Comparison of ENCODE assay signal across 9 cellular contexts in the genomic region with DNA sequence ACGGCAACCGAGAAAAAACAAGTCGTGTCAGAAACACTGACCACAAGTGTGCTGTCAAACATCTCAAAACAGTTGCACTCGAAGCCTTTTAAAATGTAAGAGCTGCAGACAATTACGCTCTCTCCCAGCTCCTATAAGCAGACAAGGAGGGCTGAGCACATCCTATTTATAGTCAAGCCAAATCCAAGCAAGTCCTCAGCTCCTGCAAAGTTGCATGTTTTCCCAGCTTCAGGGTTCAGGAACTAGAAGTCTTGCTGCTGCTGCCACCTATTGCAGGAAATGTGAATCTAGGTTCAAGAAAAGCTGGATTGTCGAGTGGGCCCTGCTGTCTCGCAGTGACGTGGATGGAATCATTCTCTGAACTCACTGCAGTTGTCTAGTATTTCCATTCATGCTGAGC. TPM values are rescaled to one million over a fixed set of nuclear protein-coding genes. Genes with fewer than 3 reads are reported as not detected.
DNase-seq lines count a peak whose midpoint lies in the region; ATAC-seq and TF ChIP-seq lines count a peak whose summit lies in the region.
"Had no signal": no experiment of that assay in that cellular context is flagged by ENCODE, and none has a peak within 500 bp of the region (broad histone marks: within the 10 kb centered on the region; RNA-seq: fewer than 3 reads in every experiment).

No MANE protein-coding gene starts in this region.

- H3K36me3 Mint-ChIP-seq in endothelial cell (ENCODE audit: low read depth, unreplicated experiment): no peaks in the 10 kb centered on the region

- no peaks in the 10 kb centered on the region for H3K27me3 Mint-ChIP-seq in endothelial cell (ENCODE audit: unreplicated experiment)

- no peak overlapping the region for H3K4me3 Mint-ChIP-seq in endothelial cell (ENCODE audit: unreplicated experiment)
- H3K4me3 Mint-ChIP-seq: T-helper 2 cell treated with Interferon-gamma antibody and Interleukin-4, amounts not matched to agents 5 μg/mL and 100 μg/mL, for 36 hours had no signal

- no peak overlapping the region for H3K27ac Mint-ChIP-seq in endothelial cell (ENCODE audit: unreplicated experiment)
- H3K27ac Mint-ChIP-seq: T-helper 2 cell treated with Interferon-gamma antibody and Interleukin-4, amounts not matched to agents 5 μg/mL and 100 μg/mL, for 36 hours had no signal

- DNase-seq in ELF-1 (ENCODE audit: low read depth, low spot score) (peak; percentile 19), NCI-H460 (ENCODE audit: extremely low read depth, low read depth) (peak; percentile 7), endothelial cell (ENCODE audit: low spot score) (peak; percentile 16), nucleus accumbens (lab: John Stamatoyannopoulos, UW) (peak in 33 of 56 donors; percentile 4 to 73 (median 31)), activated gamma-delta T cell (lab: John Stamatoyannopoulos, UW) (no peak)

- ATAC-seq in GM21723 (IDR thresholded peaks at IDR 0.05; ENCODE audit: unreplicated experiment): no peak
- no peak for ATAC-seq in HG03565 (IDR thresholded peaks at IDR 0.05; ENCODE audit: unreplicated experiment)
- no peak for ATAC-seq in HG03280 (IDR thresholded peaks at IDR 0.05; ENCODE audit: unreplicated experiment)

- H3K4me1 Mint-ChIP-seq in endothelial cell (ENCODE audit: unreplicated experiment): no peaks in the 10 kb centered on the region

- no peaks in the 10 kb centered on the region for H3K9me3 Mint-ChIP-seq in endothelial cell (ENCODE audit: unreplicated experiment)

- TF ChIP-seq CTCF in endothelial cell (IDR thresholded peaks at IDR 0.05; ENCODE audit: unreplicated experiment): no peak

RNA-seq across cellular contexts. Expression of a gene that starts 15.5 kb away (rescaled TPM):
- 0.40 and 0.61 TPM in 2 replicates for total RNA-seq in NCI-H460 (2014; rRNA removed; shearing (Covaris generic))
- polyA plus RNA-seq in NCI-H460 (2014; cell fraction: nucleus; rRNA removed): 0.18 TPM in 1 of 2 replicates, not detected in the other
- total RNA-seq in endothelial cell (ENCODE audit: unreplicated experiment): 0.69 TPM
